In genomic region chr2:188561473-188561979, GRCh38 we compare ENCODE assay signal across 1 cellular context.
TF ChIP-seq lines count a peak whose summit lies in the region.

No MANE protein-coding gene starts in this region.

TF ChIP-seq in H1, 55 proteins besides CTCF, POLR2A, EP300 and RAD21:
- TF ChIP-seq PHF8 (conservative IDR thresholded peaks at IDR 0.05; ENCODE audit: low read depth, low read length) (no peak), SP1 (IDR thresholded peaks at IDR 0.05; ENCODE audit: low read depth, low read length) (no peak), CBX5 (IDR thresholded peaks at IDR 0.05; ENCODE audit: low read depth, low read length) (no peak), POLR2AphosphoS5 (IDR thresholded peaks at IDR 0.05; ENCODE audit: low read depth, low read length) (0 out of 2 replicates have a peak, but pooled peaks have one; percentile 11), ATF3 (IDR thresholded peaks at IDR 0.05; ENCODE audit: insufficient read depth, low read depth, low read length) (no peak), NANOG (IDR thresholded peaks at IDR 0.05; ENCODE audit: insufficient read depth, low read depth, low read length, poor library complexity, severe bottlenecking) (no peak)
